In the genomic region with DNA sequence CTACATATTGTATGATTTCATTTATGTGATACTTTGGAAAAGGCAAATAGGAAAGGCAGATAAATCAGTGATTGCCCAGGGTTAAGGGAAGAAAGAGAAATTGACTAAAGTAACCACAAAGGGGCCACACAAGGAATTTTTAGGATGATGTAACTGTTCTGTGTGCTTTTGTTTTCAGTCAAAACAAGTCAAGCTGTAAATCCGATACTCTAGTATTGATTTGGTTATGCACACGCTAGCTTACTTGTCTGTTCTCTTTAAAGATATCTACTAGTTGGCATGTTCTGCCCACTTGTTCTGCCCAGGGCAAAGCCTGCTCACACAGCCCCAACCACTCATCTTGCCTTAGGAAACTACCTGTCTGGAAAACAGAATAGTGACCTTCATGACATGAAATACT, we compare ENCODE assay signal across 17 cellular contexts. TPM values are rescaled to one million over a fixed set of nuclear protein-coding genes. Genes with fewer than 3 reads are reported as not detected.
DNase-seq lines count a peak whose midpoint lies in the region; ATAC-seq and TF ChIP-seq lines count a peak whose summit lies in the region.
"Had no signal": no experiment of that assay in that cellular context is flagged by ENCODE, and none has a peak within 500 bp of the region (broad histone marks: within the 10 kb centered on the region; RNA-seq: fewer than 3 reads in every experiment).

No MANE protein-coding gene starts in this region.

- no peak overlapping the region for H3K27ac Mint-ChIP-seq in WTC11
- H3K27ac Mint-ChIP-seq: H9 had no signal

- CTCF ChIA-PET in WTC11 (lab: Charles Lee) = no interaction called here

- ATAC-seq in GM19463 (IDR thresholded peaks at IDR 0.05; ENCODE audit: unreplicated experiment) (peak; percentile 35), WTC11 (no peak), sciatic nerve (no peak), HG03469 (IDR thresholded peaks at IDR 0.05; ENCODE audit: unreplicated experiment) (no peak)

- no peak for TF ChIP-seq CTCF in WTC11 (IDR thresholded peaks at IDR 0.05)

- no peak overlapping the region for H3K4me3 Mint-ChIP-seq in WTC11
- H3K4me3 Mint-ChIP-seq: H9 had no signal

- H3K9me3 Mint-ChIP-seq in WTC11 = peaks cover 44% of the 10 kb centered on the region

- peaks cover 9% of the 10 kb centered on the region for H3K4me1 Mint-ChIP-seq in WTC11

- intact Hi-C loops in sciatic nerve (cut with DNase I) = no loop called here

- POLR2A ChIA-PET in WTC11 (lab: Charles Lee) = no interaction called here

- H3K27me3 Mint-ChIP-seq in WTC11 (ENCODE audit: low read depth) = no peaks in the 10 kb centered on the region

- no peak for DNase-seq in WTC11 (ENCODE audit: low spot score)
- DNase-seq in kidney tubule cell (ENCODE audit: low spot score) = peak; percentile 8
- DNase-seq in renal cortical epithelial cell (ENCODE audit: low read depth) = peak; percentile 35
- DNase-seq in sciatic nerve (ENCODE audit: low spot score) = no peak
- no peak for DNase-seq in D341Med (ENCODE audit: low spot score)
- DNase-seq: ACHN, C1 segment of cervical spinal cord, DMS79 treated with DMSO at 0.1 percent for 48 hours, H9, MM.1S, NCI-H1092, NCI-H1436 treated with DMSO at 0.1 percent for 48 hours, NCI-H2029, NCI-H2227 treated with DMSO at 0.1 percent for 48 hours, NCI-H510A treated with DMSO at 0.1 percent for 48 hours had no signal

- peaks cover 36% of the 10 kb centered on the region for H3K36me3 Mint-ChIP-seq in WTC11

TF ChIP-seq in WTC11, 78 proteins besides CTCF, POLR2A, EP300 and RAD21:
- TF ChIP-seq GABPB1 (CRISPR knock-in tag; IDR thresholded peaks at IDR 0.05) (peak; percentile 81), FOXP1 (CRISPR knock-in tag; IDR thresholded peaks at IDR 0.05; ENCODE audit: borderline replicate concordance) (no peak)

RNA-seq across cellular contexts. Expression of gene FBXL4, which starts 6.4 kb away (rescaled TPM):
- total RNA-seq in WTC11 (2021) = 10.3 to 12.6 TPM (median 11.4 TPM) in 3 replicates
- total RNA-seq in renal cortical epithelial cell = 20.0 and 39.4 TPM in 2 replicates
- total RNA-seq in sciatic nerve = 40.7 TPM

Comparison
In these comparisons a context has a peak if more than half of its experiments do, and no peak if none do; other contexts are left out.
1. DNase-seq: peak in kidney tubule cell (single experiment) and renal cortical epithelial cell (single experiment); none in WTC11 (single experiment), sciatic nerve (single experiment) and D341Med (single experiment).